Comparison of ENCODE assay signal across 10 cellular contexts in the genomic region with DNA sequence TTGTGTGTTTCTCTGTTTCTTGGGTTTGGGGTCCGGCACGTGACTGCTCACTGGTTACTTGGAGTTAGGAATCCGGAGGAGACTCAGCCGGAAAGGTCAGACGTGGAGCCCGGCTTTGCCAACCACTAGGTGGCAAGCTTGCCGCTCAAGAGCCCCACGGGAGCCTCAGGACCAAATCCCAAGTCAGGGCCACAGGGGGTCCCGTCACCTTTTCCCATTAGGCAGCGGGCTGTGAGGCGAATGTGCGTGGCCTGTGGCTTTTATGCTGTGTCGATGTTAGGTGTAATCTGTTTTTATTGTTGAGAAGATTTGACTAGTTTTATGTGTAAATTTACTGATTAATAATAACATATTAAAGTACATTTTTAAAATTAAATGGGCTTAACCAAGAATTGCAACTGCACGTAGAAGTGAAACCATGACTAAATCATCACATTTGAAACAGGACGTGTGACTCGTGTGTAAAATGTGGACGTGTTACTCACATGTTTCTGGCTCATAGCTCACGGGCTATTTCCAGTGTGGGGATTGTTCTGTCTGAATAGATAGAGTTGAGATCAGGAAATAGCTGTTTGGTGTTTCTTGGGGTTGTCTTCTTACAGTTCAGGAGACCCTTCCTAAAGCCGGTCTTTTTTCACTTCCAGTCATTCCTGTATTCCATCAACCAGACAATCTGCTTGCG. TPM values are rescaled to one million over a fixed set of nuclear protein-coding genes. Genes with fewer than 3 reads are reported as not detected.
A peak's percentile ranks its signal among the peaks of the same experiment; 100 is the strongest.
DNase-seq lines count a peak whose midpoint lies in the region; ATAC-seq and TF ChIP-seq lines count a peak whose summit lies in the region.
"Not testable (repeated sequence)": the region's sequence is repeated elsewhere in the genome, so short reads cannot be mapped to it uniquely, and the experiment has no call there.
"Had no signal": no experiment of that assay in that cellular context is flagged by ENCODE, and none has a peak within 500 bp of the region (broad histone marks: within the 10 kb centered on the region; RNA-seq: fewer than 3 reads in every experiment).

No MANE protein-coding gene starts in this region.

- not testable (repeated sequence) for H3K4me3 ChIP-seq in Caco-2 (ENCODE audit: low read depth, low read length); HFF-Myc (replicated peaks; ENCODE audit: low read depth, low read length); endodermal cell (ENCODE audit: low read length)

- POLR2A ChIA-PET in Caco-2 (lab: Charles Lee): not testable (repeated sequence)

- H3K27me3 Mint-ChIP-seq in Caco-2 (ENCODE audit: insufficient read depth, unreplicated experiment); activated naive CD8-positive, alpha-beta T cell; endodermal cell (ENCODE audit: insufficient read depth); stimulated activated naive CD8-positive, alpha-beta T cell treated with anti-CD3 and anti-CD28 coated beads, Interleukin-15, Interleukin-2, amounts not matched to agents 100 ng/mL and 50 ng/mL, for 24 hours: not testable (repeated sequence)
- H3K27me3 Mint-ChIP-seq in immature natural killer cell (ENCODE audit: low read depth in 3 of 3): peaks cover 18 to 26% (median 20%) of the 10 kb centered on the region in 3 donors

- H3K27ac Mint-ChIP-seq in Caco-2 (ENCODE audit: unreplicated experiment) (peak overlapping the region; percentile 69), endodermal cell (peak overlapping the region; percentile 29), immature natural killer cell (peak overlapping the region in 5 of 6 donors; percentile 80 to 95 (median 92))
- H3K27ac Mint-ChIP-seq in activated naive CD8-positive, alpha-beta T cell: peak overlapping the region; percentile 72
- peak overlapping the region; percentile 90 for H3K27ac Mint-ChIP-seq in stimulated activated naive CD8-positive, alpha-beta T cell treated with anti-CD3 and anti-CD28 coated beads, Interleukin-15, Interleukin-2, amounts not matched to agents 100 ng/mL and 50 ng/mL, for 24 hours

- not testable (repeated sequence) for H3K4me1 ChIP-seq in Caco-2; endodermal cell (ENCODE audit: control insufficient read depth, insufficient read depth, low read length)

- H3K4me3 Mint-ChIP-seq in Caco-2 (ENCODE audit: unreplicated experiment); endodermal cell; stimulated activated naive CD8-positive, alpha-beta T cell treated with anti-CD3 and anti-CD28 coated beads, Interleukin-15, Interleukin-2, amounts not matched to agents 100 ng/mL and 50 ng/mL, for 24 hours: not testable (repeated sequence)
- H3K4me3 Mint-ChIP-seq in activated naive CD8-positive, alpha-beta T cell: peak overlapping the region; percentile 44
- peak overlapping the region; percentile 36 to 92 (median 53) for H3K4me3 Mint-ChIP-seq in immature natural killer cell

- TF ChIP-seq CTCF in Caco-2 (IDR thresholded peaks at IDR 0.05; ENCODE audit: insufficient read depth in 1 of 2, low read depth in 1 of 2, low read length in 1 of 2, severe bottlenecking in 1 of 2, unreplicated experiment in 1 of 2): peak in 1 of 2 experiments; percentile 26
- TF ChIP-seq CTCF in HFF-Myc (IDR thresholded peaks at IDR 0.05; ENCODE audit: low read depth, low read length, missing control alignments): peak; percentile 61
- TF ChIP-seq CTCF in endodermal cell (conservative IDR thresholded peaks at IDR 0.05): peak; percentile 59
- not testable (repeated sequence) for TF ChIP-seq CTCF in omental fat pad (IDR thresholded peaks at IDR 0.05)

- H3K27ac ChIP-seq in endodermal cell (ENCODE audit: low read depth, low read length): not testable (repeated sequence)

- H3K27me3 ChIP-seq in Caco-2 (replicated peaks; ENCODE audit: control insufficient read depth, insufficient read depth, low read length); endodermal cell (ENCODE audit: control insufficient read depth, insufficient read depth, low read length, poor library complexity, severe bottlenecking): not testable (repeated sequence)

- H3K9me3 ChIP-seq in Caco-2; endodermal cell (ENCODE audit: control insufficient read depth, low read length): not testable (repeated sequence)

- peak; percentile 95 for ATAC-seq in SK-N-SH treated with all-trans-retinoic acid at 6 μM for 48 hours
- ATAC-seq in omental fat pad (ENCODE audit: low FRiP score): peak; percentile 38

- CTCF ChIA-PET in Caco-2 (lab: Charles Lee): not testable (repeated sequence)

- H3K9ac ChIP-seq in endodermal cell (ENCODE audit: extremely low read depth, low read length, poor library complexity, severe bottlenecking): not testable (repeated sequence)

- H3K36me3 Mint-ChIP-seq in Caco-2 (ENCODE audit: insufficient read depth, unreplicated experiment) (peaks cover 32% of the 10 kb centered on the region), endodermal cell (ENCODE audit: low read depth) (peaks cover 46% of the 10 kb centered on the region), immature natural killer cell (peaks cover 14 to 50% (median 38%) of the 10 kb centered on the region in 3 donors)
- not testable (repeated sequence) for H3K36me3 Mint-ChIP-seq in activated naive CD8-positive, alpha-beta T cell
- H3K36me3 Mint-ChIP-seq in stimulated activated naive CD8-positive, alpha-beta T cell treated with anti-CD3 and anti-CD28 coated beads, Interleukin-15, Interleukin-2, amounts not matched to agents 100 ng/mL and 50 ng/mL, for 24 hours (ENCODE audit: low read depth): peaks cover 68% of the 10 kb centered on the region

- WGBS in endodermal cell (ENCODE audit: insufficient coverage in 1 of 2, insufficient read length in 1 of 2), 2 experiments: 76 to 100% methylated on average over 4 to 13 of the region's 20 CpGs

- not testable (repeated sequence) for H3K9me3 Mint-ChIP-seq in Caco-2 (ENCODE audit: unreplicated experiment); activated naive CD8-positive, alpha-beta T cell (ENCODE audit: low read depth); endodermal cell; immature natural killer cell; stimulated activated naive CD8-positive, alpha-beta T cell treated with anti-CD3 and anti-CD28 coated beads, Interleukin-15, Interleukin-2, amounts not matched to agents 100 ng/mL and 50 ng/mL, for 24 hours

- intact Hi-C loops in Caco-2 (cut with micrococcal nuclease; ENCODE audit: unreplicated experiment): not testable (repeated sequence)

- not testable (repeated sequence) for H3K4me1 Mint-ChIP-seq in Caco-2 (ENCODE audit: low read depth, unreplicated experiment)
- peaks cover 67% of the 10 kb centered on the region for H3K4me1 Mint-ChIP-seq in activated naive CD8-positive, alpha-beta T cell (ENCODE audit: low read depth)
- H3K4me1 Mint-ChIP-seq in endodermal cell: peaks cover 13% of the 10 kb centered on the region
- peaks cover 62 to 67% of the 10 kb centered on the region in 2 donors for H3K4me1 Mint-ChIP-seq in immature natural killer cell
- peaks cover 81% of the 10 kb centered on the region for H3K4me1 Mint-ChIP-seq in stimulated activated naive CD8-positive, alpha-beta T cell treated with anti-CD3 and anti-CD28 coated beads, Interleukin-15, Interleukin-2, amounts not matched to agents 100 ng/mL and 50 ng/mL, for 24 hours (ENCODE audit: low read depth)

- not testable (repeated sequence) for BruUV-seq in Caco-2 (replicated peaks; lab: Mats Ljungman, UMichigan)

- DNase-seq in Caco-2; HFF-Myc (ENCODE audit: extremely low read depth, low read depth); endodermal cell; omental fat pad (ENCODE audit: low spot score): not testable (repeated sequence)
- peak; percentile 24 to 39 (median 36) for DNase-seq in immature natural killer cell

- H3K36me3 ChIP-seq in Caco-2 (ENCODE audit: control insufficient read depth, insufficient read depth, low read length); endodermal cell (ENCODE audit: control insufficient read depth, insufficient read depth, low read length): not testable (repeated sequence)

RNA-seq across cellular contexts. Expression of gene BANP, which starts 32.3 kb away (rescaled TPM):
- total RNA-seq in Caco-2 (2022): 44.4 and 50.6 TPM in 2 replicates
- total RNA-seq in endodermal cell: 10 to 100 TPM; 39.5 to 45.5 TPM
- polyA plus RNA-seq in endodermal cell (2013, experiment 1 of 2): 23.8 TPM
- polyA plus RNA-seq in endodermal cell (2013, experiment 2 of 2): 20.0 TPM
- 10 to 100 TPM in 2 of 3 donors, 1 to 10 TPM in 1; 6.3 to 19.4 (median 10.2) TPM for polyA plus RNA-seq in immature natural killer cell
- total RNA-seq in omental fat pad: 10 to 100 TPM; 20.5 to 35.8 (median 24.6) TPM

RNA-seq across cellular contexts. Expression of gene CA5A, which starts 47.2 kb away (rescaled TPM):
- total RNA-seq in Caco-2 (2022) (0.74 and 1.7 TPM in 2 replicates), endodermal cell (not detected), omental fat pad (not detected)
- not detected for polyA plus RNA-seq in endodermal cell (2013, experiment 1 of 2)
- polyA plus RNA-seq in endodermal cell (2013, experiment 2 of 2): not detected
- polyA plus RNA-seq in immature natural killer cell: not detected
- total RNA-seq: cardiac septum, glomerular endothelial cell had no signal

Comparison
In these comparisons a context has a peak if more than half of its experiments do, and no peak if none do; other contexts are left out.
1. H3K27ac Mint-ChIP-seq: peak in every context shown above with its lines; median percentile 92 in immature natural killer cell; 90 in stimulated activated naive CD8-positive, alpha-beta T cell treated with anti-CD3 and anti-CD28 coated beads, Interleukin-15, Interleukin-2, amounts not matched to agents 100 ng/mL and 50 ng/mL, for 24 hours; 72 in activated naive CD8-positive, alpha-beta T cell; 69 in Caco-2; 29 in endodermal cell.